Comparison of ENCODE assay signal across 1 cellular context in genomic region chr5:144170276-144171024, GRCh38.
A peak's percentile ranks its signal among the peaks of the same experiment; 100 is the strongest.
TF ChIP-seq lines count a peak whose summit lies in the region.

KCTD16 (plus strand) TSS chr5:144170873.
YIPF5 (minus strand) TSS chr5:144170659; CDS start chr5:144169955, 704 bp downstream.

TF ChIP-seq in HepG2, 621 proteins besides CTCF, POLR2A, EP300 and RAD21 (continued from another document and continues in another):
- TF ChIP-seq ZNF576 (CRISPR knock-in tag; IDR thresholded peaks at IDR 0.05) (no peak), DNMT3B (CRISPR knock-in tag; conservative IDR thresholded peaks at IDR 0.05) (no peak), ZNF800 (CRISPR knock-in tag; IDR thresholded peaks at IDR 0.05) (peak; percentile 72), ZFX (CRISPR knock-in tag; IDR thresholded peaks at IDR 0.05; ENCODE audit: low read depth) (peak; percentile 86), ZNF431 (CRISPR knock-in tag; IDR thresholded peaks at IDR 0.05; ENCODE audit: borderline replicate concordance, low read depth) (no peak), ZSCAN25 (CRISPR knock-in tag; IDR thresholded peaks at IDR 0.05) (peak; percentile 56; the same call in 1 of the 2 replicates), IKZF1 (IDR thresholded peaks at IDR 0.05) (no peak), ZNF609 (CRISPR knock-in tag; IDR thresholded peaks at IDR 0.05; ENCODE audit: borderline replicate concordance) (no peak), ZNF883 (CRISPR knock-in tag; IDR thresholded peaks at IDR 0.05; ENCODE audit: not compliant biosample characterization) (peak; percentile 80), ZBTB26 (CRISPR knock-in tag; IDR thresholded peaks at IDR 0.05; ENCODE audit: borderline replicate concordance) (0 out of 2 replicates have a peak, but pooled peaks have one; percentile 39), AHDC1 (CRISPR knock-in tag; IDR thresholded peaks at IDR 0.05; ENCODE audit: borderline replicate concordance) (no peak; the same call in 1 of the 2 replicates), ZNF7 (CRISPR knock-in tag; IDR thresholded peaks at IDR 0.05) (no peak), ZBTB33 (CRISPR knock-in tag; IDR thresholded peaks at IDR 0.05) (no peak), HINFP (CRISPR knock-in tag; IDR thresholded peaks at IDR 0.05; ENCODE audit: low read depth) (no peak; the same call in 1 of the 2 replicates), ZNF720 (CRISPR knock-in tag; IDR thresholded peaks at IDR 0.05) (no peak), PHF20 (CRISPR knock-in tag; IDR thresholded peaks at IDR 0.05) (peak; percentile 91), RXRA (CRISPR knock-in tag; IDR thresholded peaks at IDR 0.05) (peak; percentile 59; the same call in 1 of the 2 replicates), KDM3A (CRISPR knock-in tag; IDR thresholded peaks at IDR 0.05; ENCODE audit: low read depth) (no peak), ZNF749 (CRISPR knock-in tag; IDR thresholded peaks at IDR 0.05; ENCODE audit: borderline replicate concordance) (0 out of 2 replicates have a peak, but pooled peaks have one; percentile 37), TRAFD1 (CRISPR knock-in tag; IDR thresholded peaks at IDR 0.05; ENCODE audit: borderline replicate concordance) (no peak), ZNF549 (CRISPR knock-in tag; IDR thresholded peaks at IDR 0.05) (no peak), GLMP (CRISPR knock-in tag; IDR thresholded peaks at IDR 0.05; ENCODE audit: borderline replicate concordance) (no peak), KDM5B (CRISPR knock-in tag; IDR thresholded peaks at IDR 0.05; ENCODE audit: borderline replicate concordance) (peak; percentile 66; the same call in 1 of the 2 replicates), SMAD1 (CRISPR knock-in tag; IDR thresholded peaks at IDR 0.05; ENCODE audit: borderline replicate concordance, low read depth) (no peak; the same call in 1 of the 2 replicates), ZNF510 (CRISPR knock-in tag; IDR thresholded peaks at IDR 0.05; ENCODE audit: low read depth) (0 out of 2 replicates have a peak, but pooled peaks have one; percentile 29), ZNF496 (CRISPR knock-in tag; IDR thresholded peaks at IDR 0.05; ENCODE audit: insufficient replicate concordance) (no peak), NKX3-1 (CRISPR knock-in tag; IDR thresholded peaks at IDR 0.05) (no peak), ZNF367 (CRISPR knock-in tag; IDR thresholded peaks at IDR 0.05; ENCODE audit: borderline replicate concordance) (no peak), DR1 (CRISPR knock-in tag; IDR thresholded peaks at IDR 0.05) (no peak), UBTF (CRISPR knock-in tag; IDR thresholded peaks at IDR 0.05) (peak; percentile 56)
